8 cellular contexts compared by ENCODE assay signal in the genomic region with DNA sequence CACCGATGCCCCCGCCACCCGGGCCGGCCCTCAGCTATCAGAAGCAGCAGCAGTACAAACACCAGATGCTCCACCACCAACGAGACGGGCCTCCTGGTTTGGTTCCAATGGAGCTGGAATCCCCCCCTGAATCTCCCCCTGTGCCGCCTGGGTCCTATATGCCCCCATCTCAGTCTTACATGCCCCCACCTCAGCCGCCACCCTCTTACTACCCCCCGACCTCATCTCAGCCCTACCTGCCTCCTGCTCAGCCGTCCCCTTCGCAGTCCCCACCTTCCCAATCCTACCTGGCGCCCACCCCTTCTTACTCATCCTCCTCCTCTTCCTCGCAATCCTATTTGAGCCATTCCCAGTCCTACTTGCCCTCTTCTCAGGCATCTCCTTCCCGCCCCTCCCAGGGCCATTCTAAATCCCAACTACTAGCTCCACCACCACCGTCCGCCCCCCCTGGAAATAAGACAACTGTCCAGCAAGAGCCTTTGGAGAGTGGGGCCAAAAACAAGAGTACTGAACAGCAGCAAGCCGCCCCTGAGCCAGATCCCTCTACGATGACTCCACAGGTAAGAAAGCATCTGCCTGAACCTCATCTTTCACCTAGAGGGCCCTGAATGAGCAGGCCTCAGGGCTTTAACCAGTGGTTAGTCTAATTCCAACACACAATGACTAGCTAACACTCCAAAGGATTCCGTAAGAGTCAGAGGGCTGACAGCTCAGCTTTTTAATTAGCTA. TPM values are rescaled to one million over a fixed set of nuclear protein-coding genes. Genes with fewer than 3 reads are reported as not detected.
DNase-seq lines count a peak whose midpoint lies in the region; ATAC-seq, FAIRE-seq and TF ChIP-seq lines count a peak whose summit lies in the region.

No MANE protein-coding gene starts in this region.

- DNase-seq in GM10248 (ENCODE audit: extremely low spot score) (peak; percentile 34), K562 (ENCODE audit: extremely low read depth in 1 of 4, low spot score in 3 of 4) (peak in 2 of 4 experiments; percentile 12 to 14), kidney (no peak), KG1 (lab: John Stamatoyannopoulos, UW) (no peak), SKM-1 treated with dmso at 0.1 percent for 144 hours (lab: John Stamatoyannopoulos, UW; ENCODE audit: unreplicated experiment) (no peak)
- peak; percentile 7 for DNase-seq in stimulated activated CD4-positive, alpha-beta T cell treated with anti-CD3 and anti-CD28 coated beads, Interleukin-2, amount 100 ng/mL, for 48 hours

- intact Hi-C loops in K562 (cut with micrococcal nuclease), result loop anchor here (5.0 kb wide), 1 partner anchor 52 kb away; a partner anchor contains a TSS
- intact Hi-C loops in kidney (cut with DNase I), result no loop called here

- TF ChIP-seq EP300 in K562 (IDR thresholded peaks at IDR 0.05; ENCODE audit: low read length), result no peak

- peak overlapping the region; percentile 86 for H3K9ac ChIP-seq in OCI-LY3 (ENCODE audit: low read length)
- peak overlapping the region; percentile 80 to 97 for H3K9ac ChIP-seq in K562 (ENCODE audit: insufficient read depth in 1 of 2, low read depth in 2 of 2, low read length in 2 of 2)
- peak overlapping the region; percentile 76 to 93 for H3K9ac ChIP-seq in kidney (ENCODE audit: low read length in 2 of 2)

- no TSS peak for BruUV-seq in K562 (replicated peaks; lab: Mats Ljungman, UMichigan)

- H3K9me1 ChIP-seq in K562 (ENCODE audit: control insufficient read depth, insufficient read depth, low read length), result no peaks in the 10 kb centered on the region

- H3K36me3 ChIP-seq in OCI-LY3 (replicated peaks; ENCODE audit: low read depth, low read length), result peaks cover 30% of the 10 kb centered on the region
- H3K36me3 ChIP-seq in K562 (ENCODE audit: control insufficient read depth, insufficient read depth, low read length), result peaks cover 19% of the 10 kb centered on the region; the same call in 2 of the 3 replicates
- no peaks in the 10 kb centered on the region for H3K36me3 ChIP-seq in kidney (ENCODE audit: control insufficient read depth in 1 of 2, insufficient read depth in 2 of 2, low read length in 2 of 2)

- H3K4me1 ChIP-seq in OCI-LY3 (ENCODE audit: low read length) (peaks cover 39% of the 10 kb centered on the region), K562 (replicated peaks in 1 of 2; ENCODE audit: control insufficient read depth in 2 of 2, insufficient read depth in 2 of 2, low read length in 2 of 2) (peaks cover 2 to 8% of the 10 kb centered on the region in 2 experiments; a peak in 4 of 5 replicates), kidney (ENCODE audit: control insufficient read depth in 1 of 2, insufficient read depth in 1 of 2, low read depth in 1 of 2, low read length in 2 of 2) (peaks cover 8 to 10% of the 10 kb centered on the region in 2 donors)

- POLR2A ChIA-PET in GM10248 (lab: Yijun Ruan, JAX) (no interaction called here), K562 (lab: Yijun Ruan, JAX) (interaction anchor here (1.0 to 1.9 kb wide), 6 partner anchors 10 to 26 kb away, joined by 3 to 15 read pairs (median 4); no protein-coding TSS in a partner anchor)

- TF ChIP-seq CTCF in GM10248 (IDR thresholded peaks at IDR 0.05; ENCODE audit: control extremely low read depth, extremely low read depth, low read depth, missing control alignments) (no peak), OCI-LY3 (IDR thresholded peaks at IDR 0.05; ENCODE audit: low read depth, low read length) (no peak), K562 (IDR thresholded peaks at IDR 0.05 in 2 of 3, conservative IDR thresholded peaks at IDR 0.05 in 1 of 3; ENCODE audit: insufficient read depth in 2 of 3, low read depth in 1 of 3, low read length in 3 of 3) (no peak), kidney (IDR thresholded peaks at IDR 0.05; ENCODE audit: borderline replicate concordance, extremely low read depth, insufficient read depth) (no peak)

- CTCF ChIA-PET in GM10248 (lab: Yijun Ruan, JAX) (interaction anchor here (0.8 to 2.9 kb wide), 15 partner anchors 8 to 618 kb away, joined by 3 to 16 read pairs (median 5); no protein-coding TSS in a partner anchor), K562 (lab: Yijun Ruan, JAX; ENCODE audit: low intra/inter-chr PET ratio) (no interaction called here)

- WGBS in K562 (ENCODE audit: insufficient coverage, low coverage, missing lambda C conversion rate), result 2% methylated on average over 16 of the region's 19 CpGs

- H3K27me3 ChIP-seq in OCI-LY3 (ENCODE audit: low read depth, low read length) (no peaks in the 10 kb centered on the region), K562 (ENCODE audit: control insufficient read depth in 2 of 2, insufficient read depth in 2 of 2, low read length in 2 of 2) (no peaks in the 10 kb centered on the region)

- H3K79me2 ChIP-seq in OCI-LY3 (ENCODE audit: low read length), result peaks cover 63% of the 10 kb centered on the region
- H3K79me2 ChIP-seq in K562 (ENCODE audit: control insufficient read depth, insufficient read depth, low read length), result peaks cover 59% of the 10 kb centered on the region

- peak overlapping the region; percentile 99 for H3K4me2 ChIP-seq in OCI-LY3 (ENCODE audit: low read length)
- H3K4me2 ChIP-seq in K562 (ENCODE audit: insufficient read depth, low read length), result peak overlapping the region; percentile 82

- in situ Hi-C loops in K562 (cut with MboI), result no loop called here

- H4K20me1 ChIP-seq in OCI-LY3 (ENCODE audit: insufficient read depth, low read length), result peaks cover 28% of the 10 kb centered on the region
- H4K20me1 ChIP-seq in K562 (replicated peaks; ENCODE audit: control insufficient read depth, insufficient read depth, low read length), result no peaks in the 10 kb centered on the region

- no peak for FAIRE-seq in K562 (lab: Jason Lieb, UNC)
- no peak for FAIRE-seq in kidney (lab: Jason Lieb, UNC)

- TF ChIP-seq POLR2A in K562 (conservative IDR thresholded peaks at IDR 0.05), result no peak

- ATAC-seq in K562, result peak; percentile 25
- ATAC-seq in HG03432 (IDR thresholded peaks at IDR 0.05; ENCODE audit: unreplicated experiment), result no peak

- H3K4me3 ChIP-seq in OCI-LY3 (ENCODE audit: low read length) (peak overlapping the region; percentile 99), K562 (peak overlapping the region; percentile 71), kidney (ENCODE audit: low read length in 2 of 2) (peak overlapping the region; percentile 68 to 78)

- TF ChIP-seq RAD21 in K562 (CRISPR knock-in tag; conservative IDR thresholded peaks at IDR 0.05 in 1 of 2, IDR thresholded peaks at IDR 0.05 in 1 of 2), result no peak

- H3K27ac ChIP-seq in OCI-LY3 (ENCODE audit: low read length) (peak overlapping the region; percentile 58), K562 (ENCODE audit: extremely low read depth, low read depth, low read length) (peak overlapping the region; percentile 87; the same call in 2 of the 3 replicates), kidney (ENCODE audit: low read depth in 2 of 2, low read length in 2 of 2) (peak overlapping the region in 1 of 2 donors; percentile 25)

- H3K9me3 ChIP-seq in OCI-LY3 (ENCODE audit: insufficient read depth, low read length) (no peaks in the 10 kb centered on the region), K562 (replicated peaks; ENCODE audit: control insufficient read depth, insufficient read depth, low read depth, low read length) (no peaks in the 10 kb centered on the region), kidney (ENCODE audit: control insufficient read depth in 1 of 2, low read length in 2 of 2) (no peaks in the 10 kb centered on the region)

- H2AFZ ChIP-seq in OCI-LY3 (ENCODE audit: low read depth, low read length), result no peak overlapping the region
- H2AFZ ChIP-seq in K562 (ENCODE audit: low read depth, low read length), result peak overlapping the region; percentile 96; the same call in 1 of the 2 replicates

RNA-seq across cellular contexts. Expression of a gene that starts 0.9 kb away (rescaled TPM):
- total RNA-seq in K562 (2011; cell fraction: chromatin; rRNA removed; ENCODE audit: low replicate concordance), result 21.6 and 92.8 TPM in 2 replicates
- total RNA-seq in K562 (2011; cell fraction: nucleolus; rRNA removed), result 9.3 and 11.4 TPM in 2 replicates
- 45.4 and 78.9 TPM in 2 replicates for total RNA-seq in K562 (2011; cell fraction: nucleoplasm; rRNA removed)
- total RNA-seq in K562 (2014; rRNA removed) (9.1 and 10.3 TPM in 2 replicates), K562 (2014; rRNA removed; fragmentation: Illumina TruSeq; extraction: Trizol) (15.1 and 17.1 TPM in 2 replicates), K562 (2015; rRNA removed; fragmentation: Illumina TruSeq; extraction: Trizol) (14.9 and 15.9 TPM in 2 replicates), K562 (2021) (28.8 and 32.6 TPM in 2 replicates), kidney (68.2 TPM)
- polyA plus RNA-seq in K562 (2011; rRNA removed) (7.2 and 7.8 TPM in 2 replicates), K562 (2014; fragmentation: Illumina TruSeq; extraction: Trizol) (29.9 and 32.7 TPM in 2 replicates), K562 (2014; fragmentation: Nextera tagmentation; extraction: Ambion mirVana) (1 to 10 TPM; 7.3 to 8.6 TPM), K562 (2014; rRNA removed) (13.9 and 14.6 TPM in 2 replicates), kidney (ENCODE audit: insufficient read depth, low read depth, low replicate concordance) (16.2 TPM)
- 2.1 and 3.6 TPM in 2 replicates for polyA plus RNA-seq in K562 (2011; cell fraction: cytosol; rRNA removed)
- 22.2 and 26.1 TPM in 2 replicates for polyA plus RNA-seq in K562 (2011; cell fraction: nucleus; rRNA removed)
- 23.3 and 26.0 TPM in 2 replicates for polyA plus RNA-seq in K562 (2012)
- 15.4 and 19.7 TPM in 2 replicates for polyA minus RNA-seq in K562 (2011; rRNA and poly(A)+ RNA removed)
- 10.2 and 10.6 TPM in 2 replicates for polyA minus RNA-seq in K562 (2011; cell fraction: cytosol; rRNA and poly(A)+ RNA removed)
- 20.2 and 37.8 TPM in 2 replicates for polyA minus RNA-seq in K562 (2011; cell fraction: nucleus; rRNA and poly(A)+ RNA removed)

RNA-seq across cellular contexts. Expression of a gene that starts 51.0 kb away (rescaled TPM):
- 10.5 and 29.2 TPM in 2 replicates for total RNA-seq in K562 (2011; cell fraction: chromatin; rRNA removed; ENCODE audit: low replicate concordance)
- 5.3 and 7.0 TPM in 2 replicates for total RNA-seq in K562 (2011; cell fraction: nucleolus; rRNA removed)
- 11.1 and 12.1 TPM in 2 replicates for total RNA-seq in K562 (2011; cell fraction: nucleoplasm; rRNA removed)
- 23.4 and 25.0 TPM in 2 replicates for total RNA-seq in K562 (2014; rRNA removed)
- total RNA-seq in K562 (2014; rRNA removed; fragmentation: Illumina TruSeq; extraction: Trizol), result 53.7 and 67.3 TPM in 2 replicates
- 40.0 and 40.4 TPM in 2 replicates for total RNA-seq in K562 (2015; rRNA removed; fragmentation: Illumina TruSeq; extraction: Trizol)
- 43.3 and 46.1 TPM in 2 replicates for total RNA-seq in K562 (2021)
- polyA plus RNA-seq in K562 (2011; rRNA removed), result 55.6 and 75.1 TPM in 2 replicates
- 17.6 and 40.1 TPM in 2 replicates for polyA plus RNA-seq in K562 (2011; cell fraction: cytosol; rRNA removed)
- polyA plus RNA-seq in K562 (2011; cell fraction: nucleus; rRNA removed), result 8.5 and 14.9 TPM in 2 replicates
- polyA plus RNA-seq in K562 (2012), result 36.6 and 43.6 TPM in 2 replicates
- polyA plus RNA-seq in K562 (2014; fragmentation: Illumina TruSeq; extraction: Trizol), result 91.9 and 98.3 TPM in 2 replicates
- polyA plus RNA-seq in K562 (2014; fragmentation: Nextera tagmentation; extraction: Ambion mirVana), result 10 to 100 TPM in 1 of 2 experiments, 1 to 10 TPM in 1; 6.8 to 18.6 TPM
- polyA plus RNA-seq in K562 (2014; rRNA removed), result 38.3 and 40.9 TPM in 2 replicates
- 123 and 136 TPM in 2 replicates for polyA minus RNA-seq in K562 (2011; rRNA and poly(A)+ RNA removed)
- 17.6 and 31.4 TPM in 2 replicates for polyA minus RNA-seq in K562 (2011; cell fraction: cytosol; rRNA and poly(A)+ RNA removed)
- polyA minus RNA-seq in K562 (2011; cell fraction: nucleus; rRNA and poly(A)+ RNA removed), result 6.5 and 11.8 TPM in 2 replicates
- 49.6 TPM for total RNA-seq in kidney
- 19.7 TPM for polyA plus RNA-seq in kidney (ENCODE audit: insufficient read depth, low read depth, low replicate concordance)

RNA-seq across cellular contexts. Expression of a gene that starts 51.1 kb away (rescaled TPM):
- 77.5 and 98.7 TPM in 2 replicates for total RNA-seq in K562 (2011; cell fraction: chromatin; rRNA removed; ENCODE audit: low replicate concordance)
- 64.5 and 65.9 TPM in 2 replicates for total RNA-seq in K562 (2011; cell fraction: nucleolus; rRNA removed)
- total RNA-seq in K562 (2011; cell fraction: nucleoplasm; rRNA removed), result 61.2 and 62.1 TPM in 2 replicates
- total RNA-seq in K562 (2014; rRNA removed) (12.6 and 17.8 TPM in 2 replicates), K562 (2014; rRNA removed; fragmentation: Illumina TruSeq; extraction: Trizol) (16.3 and 16.6 TPM in 2 replicates), K562 (2015; rRNA removed; fragmentation: Illumina TruSeq; extraction: Trizol) (16.7 and 17.5 TPM in 2 replicates), K562 (2021) (24.3 and 24.8 TPM in 2 replicates), kidney (42.3 TPM)
- polyA plus RNA-seq in K562 (2011; rRNA removed) (24.0 and 25.7 TPM in 2 replicates), K562 (2014; fragmentation: Illumina TruSeq; extraction: Trizol) (17.5 and 21.4 TPM in 2 replicates), K562 (2014; fragmentation: Nextera tagmentation; extraction: Ambion mirVana) (1 to 10 TPM; 6.0 to 7.6 TPM), K562 (2014; rRNA removed) (13.1 and 16.5 TPM in 2 replicates), kidney (ENCODE audit: insufficient read depth, low read depth, low replicate concordance) (13.5 TPM)
- polyA plus RNA-seq in K562 (2011; cell fraction: cytosol; rRNA removed), result 45.7 and 48.9 TPM in 2 replicates
- polyA plus RNA-seq in K562 (2011; cell fraction: nucleus; rRNA removed), result 91.0 and 95.3 TPM in 2 replicates
- 10.5 and 13.1 TPM in 2 replicates for polyA plus RNA-seq in K562 (2012)
- 44.6 and 58.7 TPM in 2 replicates for polyA minus RNA-seq in K562 (2011; rRNA and poly(A)+ RNA removed)
- 20.4 and 28.2 TPM in 2 replicates for polyA minus RNA-seq in K562 (2011; cell fraction: cytosol; rRNA and poly(A)+ RNA removed)
- polyA minus RNA-seq in K562 (2011; cell fraction: nucleus; rRNA and poly(A)+ RNA removed), result 33.8 and 49.7 TPM in 2 replicates

Comparison
In these comparisons a context has a peak if more than half of its experiments do, and no peak if none do; other contexts are left out.
1. DNase-seq: peak in GM10248 (single experiment) and stimulated activated CD4-positive, alpha-beta T cell treated with anti-CD3 and anti-CD28 coated beads, Interleukin-2, amount 100 ng/mL, for 48 hours (2 of 2); none in kidney (single experiment), KG1 (single experiment) and SKM-1 treated with dmso at 0.1 percent for 144 hours (single experiment).
2. Peak in every context shown above with its lines, with median percentiles within 50 percentile points of each other: H3K4me3 ChIP-seq and H3K9ac ChIP-seq.